ENCODE assay signal across 1 cellular context in the genomic region with DNA sequence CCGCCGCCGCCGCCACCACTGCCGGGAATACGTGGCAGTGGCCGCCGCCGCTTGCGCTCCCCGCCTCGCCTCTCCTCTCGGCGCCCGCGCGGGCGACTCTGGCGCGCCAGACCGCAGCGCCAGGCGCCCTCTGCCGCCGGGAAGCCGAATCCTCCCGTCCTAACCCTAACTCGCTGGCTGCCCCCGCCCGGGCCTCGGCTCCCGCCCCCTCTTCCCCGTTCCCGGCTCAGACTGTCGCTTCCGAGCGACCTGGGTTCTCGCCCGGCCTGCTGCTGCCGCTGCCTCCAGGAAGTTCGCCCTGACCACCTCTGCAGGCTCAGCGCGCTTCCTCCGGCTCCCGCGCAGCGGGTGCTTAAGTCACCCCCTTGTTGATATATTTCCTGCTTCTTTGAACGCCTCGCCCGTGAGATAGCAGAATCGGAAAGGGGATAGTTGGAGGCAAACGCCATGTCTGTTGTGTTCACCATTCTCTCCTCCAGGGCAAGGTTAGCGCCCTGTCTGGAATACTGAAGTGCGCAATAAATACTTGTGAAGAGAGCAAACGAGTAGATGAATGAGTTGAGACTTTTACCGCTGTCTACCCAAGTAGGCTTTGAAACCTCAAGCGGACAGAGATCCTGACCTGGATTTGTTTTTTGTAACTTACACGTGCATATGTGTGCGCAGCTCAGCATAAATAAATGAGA.
TF ChIP-seq lines count a peak whose summit lies in the region.

A gene with protein sequence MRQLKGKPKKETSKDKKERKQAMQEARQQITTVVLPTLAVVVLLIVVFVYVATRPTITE (minus strand): TSS at position 100 of the 686 bp plus-strand sequence. CDS start 64,202 bp downstream, outside the sequence.

TF ChIP-seq in GM12878, 131 proteins besides CTCF, POLR2A, EP300 and RAD21 (continued from another document and continues in another):
- TF ChIP-seq, protein P1, sequence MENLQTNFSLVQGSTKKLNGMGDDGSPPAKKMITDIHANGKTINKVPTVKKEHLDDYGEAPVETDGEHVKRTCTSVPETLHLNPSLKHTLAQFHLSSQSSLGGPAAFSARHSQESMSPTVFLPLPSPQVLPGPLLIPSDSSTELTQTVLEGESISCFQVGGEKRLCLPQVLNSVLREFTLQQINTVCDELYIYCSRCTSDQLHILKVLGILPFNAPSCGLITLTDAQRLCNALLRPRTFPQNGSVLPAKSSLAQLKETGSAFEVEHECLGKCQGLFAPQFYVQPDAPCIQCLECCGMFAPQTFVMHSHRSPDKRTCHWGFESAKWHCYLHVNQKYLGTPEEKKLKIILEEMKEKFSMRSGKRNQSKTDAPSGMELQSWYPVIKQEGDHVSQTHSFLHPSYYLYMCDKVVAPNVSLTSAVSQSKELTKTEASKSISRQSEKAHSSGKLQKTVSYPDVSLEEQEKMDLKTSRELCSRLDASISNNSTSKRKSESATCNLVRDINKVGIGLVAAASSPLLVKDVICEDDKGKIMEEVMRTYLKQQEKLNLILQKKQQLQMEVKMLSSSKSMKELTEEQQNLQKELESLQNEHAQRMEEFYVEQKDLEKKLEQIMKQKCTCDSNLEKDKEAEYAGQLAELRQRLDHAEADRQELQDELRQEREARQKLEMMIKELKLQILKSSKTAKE (IDR thresholded peaks at IDR 0.05; ENCODE audit: low read depth, poor library complexity, severe bottlenecking) = peak; percentile 41
- TF ChIP-seq, protein P2, sequence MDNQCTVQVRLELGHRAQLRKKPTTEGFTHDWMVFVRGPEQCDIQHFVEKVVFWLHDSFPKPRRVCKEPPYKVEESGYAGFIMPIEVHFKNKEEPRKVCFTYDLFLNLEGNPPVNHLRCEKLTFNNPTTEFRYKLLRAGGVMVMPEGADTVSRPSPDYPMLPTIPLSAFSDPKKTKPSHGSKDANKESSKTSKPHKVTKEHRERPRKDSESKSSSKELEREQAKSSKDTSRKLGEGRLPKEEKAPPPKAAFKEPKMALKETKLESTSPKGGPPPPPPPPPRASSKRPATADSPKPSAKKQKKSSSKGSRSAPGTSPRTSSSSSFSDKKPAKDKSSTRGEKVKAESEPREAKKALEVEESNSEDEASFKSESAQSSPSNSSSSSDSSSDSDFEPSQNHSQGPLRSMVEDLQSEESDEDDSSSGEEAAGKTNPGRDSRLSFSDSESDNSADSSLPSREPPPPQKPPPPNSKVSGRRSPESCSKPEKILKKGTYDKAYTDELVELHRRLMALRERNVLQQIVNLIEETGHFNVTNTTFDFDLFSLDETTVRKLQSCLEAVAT (IDR thresholded peaks at IDR 0.05) = peak; percentile 86
- TF ChIP-seq TCF7 (IDR thresholded peaks at IDR 0.05; ENCODE audit: borderline replicate concordance) (no peak), TCF3 (IDR thresholded peaks at IDR 0.05; ENCODE audit: borderline replicate concordance, insufficient read depth, low read depth, low read length) (no peak), PML (IDR thresholded peaks at IDR 0.05; ENCODE audit: low read length) (no peak), MXI1 (IDR thresholded peaks at IDR 0.05; ENCODE audit: low read depth, low read length) (peak; percentile 27; the same call in 1 of the 2 replicates), EGR1 (IDR thresholded peaks at IDR 0.05; ENCODE audit: borderline replicate concordance in 1 of 2, low read depth in 2 of 2, low read length in 2 of 2) (peak in 1 of 2 experiments; percentile 82; a peak in 1 of 3 replicates), YY1 (IDR thresholded peaks at IDR 0.05; ENCODE audit: low read depth, low read length) (peak; percentile 86), BHLHE40 (IDR thresholded peaks at IDR 0.05; ENCODE audit: borderline replicate concordance in 1 of 2, low read depth in 2 of 2, low read length in 1 of 2) (peak; percentile 33 to 42; a peak in 2 of 4 replicates), IRF4 (IDR thresholded peaks at IDR 0.05; ENCODE audit: low read depth, low read length) (no peak), MYB (IDR thresholded peaks at IDR 0.05; ENCODE audit: borderline replicate concordance, low read depth, low read length) (no peak), SRF (IDR thresholded peaks at IDR 0.05; ENCODE audit: low read depth in 2 of 2, low read length in 2 of 2) (0 out of 4 replicates have a peak, but pooled peaks of 1 of the 2 experiments have one; percentile 21), LARP7 (IDR thresholded peaks at IDR 0.05) (peak; percentile 64; the same call in 1 of the 2 replicates), BMI1 (IDR thresholded peaks at IDR 0.05; ENCODE audit: borderline replicate concordance) (no peak), IKZF2 (IDR thresholded peaks at IDR 0.05) (peak; percentile 83 to 84), RUNX3 (IDR thresholded peaks at IDR 0.05; ENCODE audit: low read length) (peak; percentile 76), SMARCA5 (IDR thresholded peaks at IDR 0.05) (peak; percentile 98), NR2F1 (conservative IDR thresholded peaks at IDR 0.05) (peak; percentile 65), ZSCAN29 (IDR thresholded peaks at IDR 0.05) (peak; percentile 43; the same call in 1 of the 2 replicates), NBN (IDR thresholded peaks at IDR 0.05) (0 out of 2 replicates have a peak, but pooled peaks have one; percentile 22), RB1 (IDR thresholded peaks at IDR 0.05; ENCODE audit: borderline replicate concordance) (peak; percentile 71; the same call in 1 of the 2 replicates), TARDBP (IDR thresholded peaks at IDR 0.05; ENCODE audit: borderline replicate concordance) (no peak), POU2F2 (IDR thresholded peaks at IDR 0.05; ENCODE audit: borderline replicate concordance, low read depth, low read length) (peak; percentile 26; the same call in 1 of the 3 replicates), FOXM1 (IDR thresholded peaks at IDR 0.05; ENCODE audit: low read depth, low read length) (0 out of 2 replicates have a peak, but pooled peaks have one; percentile 39), IKZF1 (conservative IDR thresholded peaks at IDR 0.05) (peak; percentile 89), RCOR1 (conservative IDR thresholded peaks at IDR 0.05; ENCODE audit: low read depth, low read length) (peak; percentile 61; the same call in 1 of the 2 replicates)
- TF ChIP-seq, protein P3, sequence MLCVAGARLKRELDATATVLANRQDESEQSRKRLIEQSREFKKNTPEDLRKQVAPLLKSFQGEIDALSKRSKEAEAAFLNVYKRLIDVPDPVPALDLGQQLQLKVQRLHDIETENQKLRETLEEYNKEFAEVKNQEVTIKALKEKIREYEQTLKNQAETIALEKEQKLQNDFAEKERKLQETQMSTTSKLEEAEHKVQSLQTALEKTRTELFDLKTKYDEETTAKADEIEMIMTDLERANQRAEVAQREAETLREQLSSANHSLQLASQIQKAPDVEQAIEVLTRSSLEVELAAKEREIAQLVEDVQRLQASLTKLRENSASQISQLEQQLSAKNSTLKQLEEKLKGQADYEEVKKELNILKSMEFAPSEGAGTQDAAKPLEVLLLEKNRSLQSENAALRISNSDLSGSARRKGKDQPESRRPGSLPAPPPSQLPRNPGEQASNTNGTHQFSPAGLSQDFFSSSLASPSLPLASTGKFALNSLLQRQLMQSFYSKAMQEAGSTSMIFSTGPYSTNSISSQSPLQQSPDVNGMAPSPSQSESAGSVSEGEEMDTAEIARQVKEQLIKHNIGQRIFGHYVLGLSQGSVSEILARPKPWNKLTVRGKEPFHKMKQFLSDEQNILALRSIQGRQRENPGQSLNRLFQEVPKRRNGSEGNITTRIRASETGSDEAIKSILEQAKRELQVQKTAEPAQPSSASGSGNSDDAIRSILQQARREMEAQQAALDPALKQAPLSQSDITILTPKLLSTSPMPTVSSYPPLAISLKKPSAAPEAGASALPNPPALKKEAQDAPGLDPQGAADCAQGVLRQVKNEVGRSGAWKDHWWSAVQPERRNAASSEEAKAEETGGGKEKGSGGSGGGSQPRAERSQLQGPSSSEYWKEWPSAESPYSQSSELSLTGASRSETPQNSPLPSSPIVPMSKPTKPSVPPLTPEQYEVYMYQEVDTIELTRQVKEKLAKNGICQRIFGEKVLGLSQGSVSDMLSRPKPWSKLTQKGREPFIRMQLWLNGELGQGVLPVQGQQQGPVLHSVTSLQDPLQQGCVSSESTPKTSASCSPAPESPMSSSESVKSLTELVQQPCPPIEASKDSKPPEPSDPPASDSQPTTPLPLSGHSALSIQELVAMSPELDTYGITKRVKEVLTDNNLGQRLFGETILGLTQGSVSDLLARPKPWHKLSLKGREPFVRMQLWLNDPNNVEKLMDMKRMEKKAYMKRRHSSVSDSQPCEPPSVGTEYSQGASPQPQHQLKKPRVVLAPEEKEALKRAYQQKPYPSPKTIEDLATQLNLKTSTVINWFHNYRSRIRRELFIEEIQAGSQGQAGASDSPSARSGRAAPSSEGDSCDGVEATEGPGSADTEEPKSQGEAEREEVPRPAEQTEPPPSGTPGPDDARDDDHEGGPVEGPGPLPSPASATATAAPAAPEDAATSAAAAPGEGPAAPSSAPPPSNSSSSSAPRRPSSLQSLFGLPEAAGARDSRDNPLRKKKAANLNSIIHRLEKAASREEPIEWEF (IDR thresholded peaks at IDR 0.05; ENCODE audit: insufficient replicate concordance, low read depth, low read length) = no peak
- TF ChIP-seq, protein P4, sequence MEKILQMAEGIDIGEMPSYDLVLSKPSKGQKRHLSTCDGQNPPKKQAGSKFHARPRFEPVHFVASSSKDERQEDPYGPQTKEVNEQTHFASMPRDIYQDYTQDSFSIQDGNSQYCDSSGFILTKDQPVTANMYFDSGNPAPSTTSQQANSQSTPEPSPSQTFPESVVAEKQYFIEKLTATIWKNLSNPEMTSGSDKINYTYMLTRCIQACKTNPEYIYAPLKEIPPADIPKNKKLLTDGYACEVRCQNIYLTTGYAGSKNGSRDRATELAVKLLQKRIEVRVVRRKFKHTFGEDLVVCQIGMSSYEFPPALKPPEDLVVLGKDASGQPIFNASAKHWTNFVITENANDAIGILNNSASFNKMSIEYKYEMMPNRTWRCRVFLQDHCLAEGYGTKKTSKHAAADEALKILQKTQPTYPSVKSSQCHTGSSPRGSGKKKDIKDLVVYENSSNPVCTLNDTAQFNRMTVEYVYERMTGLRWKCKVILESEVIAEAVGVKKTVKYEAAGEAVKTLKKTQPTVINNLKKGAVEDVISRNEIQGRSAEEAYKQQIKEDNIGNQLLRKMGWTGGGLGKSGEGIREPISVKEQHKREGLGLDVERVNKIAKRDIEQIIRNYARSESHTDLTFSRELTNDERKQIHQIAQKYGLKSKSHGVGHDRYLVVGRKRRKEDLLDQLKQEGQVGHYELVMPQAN (conservative IDR thresholded peaks at IDR 0.05) = no peak
- TF ChIP-seq, protein P5, sequence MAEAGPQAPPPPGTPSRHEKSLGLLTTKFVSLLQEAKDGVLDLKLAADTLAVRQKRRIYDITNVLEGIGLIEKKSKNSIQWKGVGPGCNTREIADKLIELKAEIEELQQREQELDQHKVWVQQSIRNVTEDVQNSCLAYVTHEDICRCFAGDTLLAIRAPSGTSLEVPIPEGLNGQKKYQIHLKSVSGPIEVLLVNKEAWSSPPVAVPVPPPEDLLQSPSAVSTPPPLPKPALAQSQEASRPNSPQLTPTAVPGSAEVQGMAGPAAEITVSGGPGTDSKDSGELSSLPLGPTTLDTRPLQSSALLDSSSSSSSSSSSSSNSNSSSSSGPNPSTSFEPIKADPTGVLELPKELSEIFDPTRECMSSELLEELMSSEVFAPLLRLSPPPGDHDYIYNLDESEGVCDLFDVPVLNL (IDR thresholded peaks at IDR 0.05; ENCODE audit: low read depth, low read length) = no peak
- TF ChIP-seq, protein P6, sequence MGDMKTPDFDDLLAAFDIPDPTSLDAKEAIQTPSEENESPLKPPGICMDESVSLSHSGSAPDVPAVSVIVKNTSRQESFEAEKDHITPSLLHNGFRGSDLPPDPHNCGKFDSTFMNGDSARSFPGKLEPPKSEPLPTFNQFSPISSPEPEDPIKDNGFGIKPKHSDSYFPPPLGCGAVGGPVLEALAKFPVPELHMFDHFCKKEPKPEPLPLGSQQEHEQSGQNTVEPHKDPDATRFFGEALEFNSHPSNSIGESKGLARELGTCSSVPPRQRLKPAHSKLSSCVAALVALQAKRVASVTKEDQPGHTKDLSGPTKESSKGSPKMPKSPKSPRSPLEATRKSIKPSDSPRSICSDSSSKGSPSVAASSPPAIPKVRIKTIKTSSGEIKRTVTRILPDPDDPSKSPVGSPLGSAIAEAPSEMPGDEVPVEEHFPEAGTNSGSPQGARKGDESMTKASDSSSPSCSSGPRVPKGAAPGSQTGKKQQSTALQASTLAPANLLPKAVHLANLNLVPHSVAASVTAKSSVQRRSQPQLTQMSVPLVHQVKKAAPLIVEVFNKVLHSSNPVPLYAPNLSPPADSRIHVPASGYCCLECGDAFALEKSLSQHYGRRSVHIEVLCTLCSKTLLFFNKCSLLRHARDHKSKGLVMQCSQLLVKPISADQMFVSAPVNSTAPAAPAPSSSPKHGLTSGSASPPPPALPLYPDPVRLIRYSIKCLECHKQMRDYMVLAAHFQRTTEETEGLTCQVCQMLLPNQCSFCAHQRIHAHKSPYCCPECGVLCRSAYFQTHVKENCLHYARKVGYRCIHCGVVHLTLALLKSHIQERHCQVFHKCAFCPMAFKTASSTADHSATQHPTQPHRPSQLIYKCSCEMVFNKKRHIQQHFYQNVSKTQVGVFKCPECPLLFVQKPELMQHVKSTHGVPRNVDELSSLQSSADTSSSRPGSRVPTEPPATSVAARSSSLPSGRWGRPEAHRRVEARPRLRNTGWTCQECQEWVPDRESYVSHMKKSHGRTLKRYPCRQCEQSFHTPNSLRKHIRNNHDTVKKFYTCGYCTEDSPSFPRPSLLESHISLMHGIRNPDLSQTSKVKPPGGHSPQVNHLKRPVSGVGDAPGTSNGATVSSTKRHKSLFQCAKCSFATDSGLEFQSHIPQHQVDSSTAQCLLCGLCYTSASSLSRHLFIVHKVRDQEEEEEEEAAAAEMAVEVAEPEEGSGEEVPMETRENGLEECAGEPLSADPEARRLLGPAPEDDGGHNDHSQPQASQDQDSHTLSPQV (IDR thresholded peaks at IDR 0.05) = 0 out of 2 replicates have a peak, but pooled peaks have one; percentile 51
- TF ChIP-seq, protein P7, sequence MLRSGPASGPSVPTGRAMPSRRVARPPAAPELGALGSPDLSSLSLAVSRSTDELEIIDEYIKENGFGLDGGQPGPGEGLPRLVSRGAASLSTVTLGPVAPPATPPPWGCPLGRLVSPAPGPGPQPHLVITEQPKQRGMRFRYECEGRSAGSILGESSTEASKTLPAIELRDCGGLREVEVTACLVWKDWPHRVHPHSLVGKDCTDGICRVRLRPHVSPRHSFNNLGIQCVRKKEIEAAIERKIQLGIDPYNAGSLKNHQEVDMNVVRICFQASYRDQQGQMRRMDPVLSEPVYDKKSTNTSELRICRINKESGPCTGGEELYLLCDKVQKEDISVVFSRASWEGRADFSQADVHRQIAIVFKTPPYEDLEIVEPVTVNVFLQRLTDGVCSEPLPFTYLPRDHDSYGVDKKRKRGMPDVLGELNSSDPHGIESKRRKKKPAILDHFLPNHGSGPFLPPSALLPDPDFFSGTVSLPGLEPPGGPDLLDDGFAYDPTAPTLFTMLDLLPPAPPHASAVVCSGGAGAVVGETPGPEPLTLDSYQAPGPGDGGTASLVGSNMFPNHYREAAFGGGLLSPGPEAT (IDR thresholded peaks at IDR 0.05; ENCODE audit: low read depth) = 0 out of 2 replicates have a peak, but pooled peaks have one; percentile 30
